ENCODE assay signal across 10 cellular contexts in the genomic region with DNA sequence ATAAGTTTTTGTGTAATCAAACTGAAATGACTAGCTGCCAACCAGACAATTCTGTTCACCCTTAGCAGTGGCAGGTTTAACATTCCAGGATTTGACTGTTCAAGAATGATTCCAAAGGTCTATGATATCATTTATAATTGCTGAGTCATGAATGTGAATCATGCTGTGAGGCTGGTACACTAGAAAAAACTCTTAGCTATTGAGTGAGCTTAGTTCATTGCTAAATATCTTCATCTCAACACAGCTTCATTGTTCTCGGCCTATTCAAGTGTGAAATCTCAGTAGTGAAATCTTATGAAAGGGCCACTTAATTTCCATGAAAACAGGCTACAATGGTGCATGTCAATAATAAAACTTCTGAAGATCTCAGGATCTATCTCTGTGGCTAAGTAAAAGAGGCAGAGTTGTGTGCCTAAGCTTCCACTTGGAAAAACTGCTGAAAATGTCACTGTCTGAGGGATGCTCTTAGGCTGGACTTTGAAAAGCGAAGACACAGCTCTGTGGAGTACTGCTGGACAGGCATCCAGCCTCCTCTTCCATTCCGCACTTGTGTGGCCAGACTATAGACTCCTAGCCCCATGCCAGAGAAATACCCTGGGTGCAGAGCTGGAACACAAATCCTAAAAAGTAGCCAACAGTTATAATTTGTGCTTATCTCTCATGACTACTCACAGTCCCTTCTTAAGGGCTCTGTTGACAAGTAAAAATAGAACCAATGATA. TPM values are rescaled to one million over a fixed set of nuclear protein-coding genes. Genes with fewer than 3 reads are reported as not detected.
A peak's percentile ranks its signal among the peaks of the same experiment; 100 is the strongest.
DNase-seq lines count a peak whose midpoint lies in the region.
"Had no signal": no experiment of that assay in that cellular context is flagged by ENCODE, and none has a peak within 500 bp of the region (broad histone marks: within the 10 kb centered on the region; RNA-seq: fewer than 3 reads in every experiment).

No MANE protein-coding gene starts in this region.

- peak; percentile 57 for DNase-seq in AG08396 (ENCODE audit: low spot score)
- peak; percentile 95 for DNase-seq in M059J (ENCODE audit: low read depth)
- DNase-seq in dedifferentiated amniotic fluid mesenchymal stem cell (ENCODE audit: extremely low spot score): peak; percentile 86
- DNase-seq in medulla oblongata (ENCODE audit: extremely low spot score): peak; percentile 30
- DNase-seq in effector memory CD4-positive, alpha-beta T cell: no peak
- no peak for DNase-seq in stimulated activated CD4-positive, alpha-beta T cell treated with anti-CD3 and anti-CD28 coated beads, Interleukin-1b, Interleukin-23, amount 100 ng/mL, for 48 hours
- DNase-seq in stimulated activated naive CD4-positive, alpha-beta T cell (lab: John Stamatoyannopoulos, UW): no peak
- no peak for DNase-seq in NCI-H1105 (lab: John Stamatoyannopoulos, UW)
- DNase-seq: activated CD4-positive, CD25-positive, alpha-beta regulatory T cell treated with anti-CD3 and anti-CD28 coated beads, Interleukin-2, amount 50 U/mL, for 72 hours had no signal

- H3K27me3 ChIP-seq in effector memory CD4-positive, alpha-beta T cell (replicated peaks; ENCODE audit: control insufficient read depth, insufficient read depth, low read length, poor library complexity, severe bottlenecking): no peaks in the 10 kb centered on the region
- H3K27me3 ChIP-seq: gastroesophageal sphincter had no signal

- no peaks in the 10 kb centered on the region for H3K9me3 ChIP-seq in effector memory CD4-positive, alpha-beta T cell (ENCODE audit: control insufficient read depth, low read length)
- H3K9me3 ChIP-seq: gastroesophageal sphincter had no signal

- H3K36me3 ChIP-seq in effector memory CD4-positive, alpha-beta T cell (ENCODE audit: control insufficient read depth, insufficient read depth, low read length): peaks cover 5% of the 10 kb centered on the region

- H3K4me3 ChIP-seq in effector memory CD4-positive, alpha-beta T cell (ENCODE audit: insufficient read depth, low read depth, low read length, poor library complexity, severe bottlenecking): no peak overlapping the region
- H3K4me3 ChIP-seq: gastroesophageal sphincter had no signal

- no peak overlapping the region for H3K27ac ChIP-seq in effector memory CD4-positive, alpha-beta T cell (ENCODE audit: insufficient read depth, low read length, poor library complexity, severe bottlenecking)
- H3K27ac ChIP-seq: gastroesophageal sphincter had no signal

- H3K4me1 ChIP-seq in effector memory CD4-positive, alpha-beta T cell (ENCODE audit: control insufficient read depth, insufficient read depth, low read length, poor library complexity, severe bottlenecking): no peaks in the 10 kb centered on the region

RNA-seq across cellular contexts. Expression of a gene that starts 12.8 kb away (rescaled TPM):
- total RNA-seq in M059J (2014; rRNA removed; shearing (Covaris generic)): 2.4 and 3.6 TPM in 2 replicates

RNA-seq across cellular contexts. Expression of a gene that starts 35.0 kb away (rescaled TPM):
- total RNA-seq in M059J (2014; rRNA removed; shearing (Covaris generic)): 135 and 150 TPM in 2 replicates

Comparison
In these comparisons a context has a peak if more than half of its experiments do, and no peak if none do; other contexts are left out.
1. DNase-seq: peak in AG08396 (single experiment), M059J (single experiment), dedifferentiated amniotic fluid mesenchymal stem cell (single experiment) and medulla oblongata (single experiment); none in effector memory CD4-positive, alpha-beta T cell (0 of 3), stimulated activated CD4-positive, alpha-beta T cell treated with anti-CD3 and anti-CD28 coated beads, Interleukin-1b, Interleukin-23, amount 100 ng/mL, for 48 hours (single experiment), stimulated activated naive CD4-positive, alpha-beta T cell (0 of 6) and NCI-H1105 (single experiment).